Comparison of ENCODE assay signal across 1 cellular context in genomic region chr10:17114878-17115443, GRCh38.
TF ChIP-seq lines count a peak whose summit lies in the region.

No MANE protein-coding gene starts in this region.

TF ChIP-seq in SK-N-SH, 30 proteins besides CTCF, POLR2A, EP300 and RAD21:
- TF ChIP-seq FOSL2 (IDR thresholded peaks at IDR 0.05; ENCODE audit: borderline replicate concordance, low read depth) (0 out of 2 replicates have a peak, but pooled peaks have one; percentile 4), PBX3 (IDR thresholded peaks at IDR 0.05) (peak; percentile 16; the same call in 1 of the 2 replicates), RXRA (IDR thresholded peaks at IDR 0.05; ENCODE audit: borderline replicate concordance, low read depth) (peak; percentile 40; the same call in 1 of the 2 replicates), TCF12 (IDR thresholded peaks at IDR 0.05) (peak; percentile 41; the same call in 1 of the 2 replicates), JUND (IDR thresholded peaks at IDR 0.05) (peak; percentile 22; the same call in 1 of the 2 replicates)
